Comparison of ENCODE assay signal across 10 cellular contexts in the genomic region with DNA sequence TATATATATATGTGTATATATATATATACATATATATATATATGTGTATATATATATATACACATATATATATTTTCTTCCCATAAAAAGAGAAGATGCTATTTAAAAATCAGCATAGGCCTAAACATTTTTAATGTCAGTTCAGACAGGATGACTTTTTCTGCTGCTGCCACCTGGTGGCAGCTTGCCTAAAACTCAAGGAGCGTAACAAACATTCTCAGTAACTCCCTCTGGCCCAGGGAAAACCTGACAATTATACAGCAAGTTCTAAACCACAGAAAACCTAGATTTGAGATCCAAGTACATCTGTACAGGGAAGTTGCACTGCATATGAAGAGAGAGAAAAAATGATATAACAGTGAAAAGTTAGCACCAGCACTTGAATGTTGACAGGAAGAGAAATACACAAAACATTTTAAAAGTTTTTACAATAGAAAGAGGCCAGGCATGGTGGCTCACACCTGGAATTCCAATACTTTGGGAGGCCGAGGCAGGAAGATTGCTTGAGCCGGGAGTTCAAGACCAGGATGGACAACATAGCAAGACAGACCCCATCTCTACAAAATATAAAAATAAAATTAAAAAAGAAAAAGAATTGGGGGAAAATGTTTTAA. TPM values are rescaled to one million over a fixed set of nuclear protein-coding genes. Genes with fewer than 3 reads are reported as not detected.
DNase-seq lines count a peak whose midpoint lies in the region; ATAC-seq and TF ChIP-seq lines count a peak whose summit lies in the region.
"Had no signal": no experiment of that assay in that cellular context is flagged by ENCODE, and none has a peak within 500 bp of the region (broad histone marks: within the 10 kb centered on the region; RNA-seq: fewer than 3 reads in every experiment).

No MANE protein-coding gene starts in this region.

- H3K4me2 ChIP-seq in neural cell (ENCODE audit: low read length), result no peak overlapping the region

- no peaks in the 10 kb centered on the region for H3K79me2 ChIP-seq in neural cell (replicated peaks; ENCODE audit: insufficient read depth, low read length)

- no peaks in the 10 kb centered on the region for H4K20me1 ChIP-seq in neural cell (ENCODE audit: insufficient read depth)

- H3K27ac ChIP-seq in esophagus squamous epithelium, result no peak overlapping the region
- no peak overlapping the region for H3K27ac ChIP-seq in neural cell (ENCODE audit: low read length)

- H2AFZ ChIP-seq in neural cell (ENCODE audit: low read depth, low read length), result no peak overlapping the region

- no peaks in the 10 kb centered on the region for H3K9me2 ChIP-seq in neural cell (ENCODE audit: insufficient read depth, low read length)

- no peak overlapping the region for H3K9ac ChIP-seq in neural cell (ENCODE audit: low read length)

- no peaks in the 10 kb centered on the region for H3K36me3 ChIP-seq in esophagus squamous epithelium
- no peaks in the 10 kb centered on the region for H3K36me3 ChIP-seq in neural cell (ENCODE audit: insufficient read depth, low read length)

- DNase-seq in DMS53 (lab: John Stamatoyannopoulos, UW), result peak; percentile 80
- peak; percentile 16 for DNase-seq in HFF-Myc (ENCODE audit: extremely low read depth, low read depth)
- peak; percentile 42 to 78 for DNase-seq in NCI-H446 (lab: John Stamatoyannopoulos, UW)
- peak; percentile 35 to 59 for DNase-seq in activated CD4-positive, alpha-beta T cell treated with anti-CD3 and anti-CD28 coated beads, Interleukin-2, amount 50 U/mL, for 48 hours
- DNase-seq in esophagus squamous epithelium (lab: John Stamatoyannopoulos, UW), result no peak
- DNase-seq in germinal center (ENCODE audit: low spot score), result no peak

- H3K4me3 ChIP-seq in HFF-Myc (replicated peaks; ENCODE audit: low read depth, low read length), result no peak overlapping the region
- H3K4me3 ChIP-seq in esophagus squamous epithelium, result no peak overlapping the region
- no peak overlapping the region for H3K4me3 ChIP-seq in neural cell (ENCODE audit: low read length)

- H3K4me1 ChIP-seq in esophagus squamous epithelium, result no peaks in the 10 kb centered on the region

- TF ChIP-seq CTCF in HFF-Myc (IDR thresholded peaks at IDR 0.05; ENCODE audit: low read depth, low read length, missing control alignments) (peak; percentile 69), esophagus squamous epithelium (IDR thresholded peaks at IDR 0.05) (peak in 5 of 6 experiments; percentile 14 to 55 (median 44)), neural cell (IDR thresholded peaks at IDR 0.05; ENCODE audit: poor library complexity, severe bottlenecking) (peak; percentile 70)

- intact Hi-C loops in esophagus squamous epithelium (cut with DNase I), result loop anchor here (10.0 kb wide), 1 partner anchor 162 kb away; a partner anchor contains a TSS

- 26 to 48% methylated on average over 3 of the region's 3 CpGs for WGBS in esophagus squamous epithelium, 2 donors

- TF ChIP-seq RAD21 in neural cell (conservative IDR thresholded peaks at IDR 0.05), result peak; percentile 76

- no peak for ATAC-seq in GM21723 (IDR thresholded peaks at IDR 0.05; ENCODE audit: unreplicated experiment)

- no peaks in the 10 kb centered on the region for H3K9me3 ChIP-seq in esophagus squamous epithelium
- no peaks in the 10 kb centered on the region for H3K9me3 ChIP-seq in neural cell (ENCODE audit: low read length)

- no peaks in the 10 kb centered on the region for H3F3A ChIP-seq in neural cell (ENCODE audit: insufficient read depth, low read length, poor library complexity, severe bottlenecking)

- H3K27me3 ChIP-seq in esophagus squamous epithelium, result peaks cover 0 to 6% (median 0%) of the 10 kb centered on the region in 4 donors
- no peaks in the 10 kb centered on the region for H3K27me3 ChIP-seq in neural cell (ENCODE audit: insufficient read depth, low read depth, low read length)

- TF ChIP-seq POLR2A in esophagus squamous epithelium (IDR thresholded peaks at IDR 0.05), result no peak

- TF ChIP-seq EP300 in neural cell (conservative IDR thresholded peaks at IDR 0.05; ENCODE audit: poor library complexity, severe bottlenecking), result no peak

TF ChIP-seq in neural cell, 6 proteins besides CTCF, POLR2A, EP300 and RAD21:
- TF ChIP-seq POLR2AphosphoS5 (IDR thresholded peaks at IDR 0.05), result no peak
- TF ChIP-seq SMC3 (conservative IDR thresholded peaks at IDR 0.05; ENCODE audit: poor library complexity), result peak; percentile 81
TF ChIP-seq in neural cell: peak in this region for 1.

RNA-seq across cellular contexts. Expression of a gene that starts 16.6 kb away (rescaled TPM):
- not detected for total RNA-seq in esophagus squamous epithelium
- not detected in 2 replicates for polyA plus RNA-seq in neural cell
- polyA minus RNA-seq in neural cell, result not detected in 2 replicates
- total RNA-seq: activated CD8-positive, alpha-beta memory T cell treated with anti-CD3 and anti-CD28 coated beads for 36 hours; temporal lobe had no signal

RNA-seq across cellular contexts. Expression of a gene that starts 24.9 kb away (rescaled TPM):
- total RNA-seq in esophagus squamous epithelium, result not detected
- polyA plus RNA-seq in neural cell, result not detected in 2 replicates
- polyA minus RNA-seq in neural cell, result not detected in 2 replicates
- total RNA-seq: activated CD8-positive, alpha-beta memory T cell treated with anti-CD3 and anti-CD28 coated beads for 36 hours had no signal

RNA-seq across cellular contexts. Expression of a gene that starts 36.3 kb away (rescaled TPM):
- total RNA-seq in esophagus squamous epithelium, result 10 to 100 TPM; 15.4 to 31.2 (median 19.8) TPM
- 83.2 and 89.2 TPM in 2 replicates for polyA plus RNA-seq in neural cell
- polyA minus RNA-seq in neural cell, result 61.4 and 70.6 TPM in 2 replicates

RNA-seq across cellular contexts. Expression of a gene that starts 42.9 kb away (rescaled TPM):
- not detected for total RNA-seq in esophagus squamous epithelium
- not detected in 2 replicates for polyA plus RNA-seq in neural cell
- not detected in 2 replicates for polyA minus RNA-seq in neural cell
- total RNA-seq: activated CD8-positive, alpha-beta memory T cell treated with anti-CD3 and anti-CD28 coated beads for 36 hours; temporal lobe had no signal

Comparison
In these comparisons a context has a peak if more than half of its experiments do, and no peak if none do; other contexts are left out.
1. DNase-seq: peak in DMS53 (single experiment), HFF-Myc (single experiment), NCI-H446 (2 of 2) and activated CD4-positive, alpha-beta T cell treated with anti-CD3 and anti-CD28 coated beads, Interleukin-2, amount 50 U/mL, for 48 hours (2 of 2); none in esophagus squamous epithelium (single experiment) and germinal center (single experiment).
2. Peak in every context shown above with its lines, with median percentiles within 50 percentile points of each other: CTCF ChIP-seq.